In genomic region chr10:72274213-72274729, GRCh38 we compare ENCODE assay signal across 8 cellular contexts. TPM values are rescaled to one million over a fixed set of nuclear protein-coding genes. Genes with fewer than 3 reads are reported as not detected.
A peak's percentile ranks its signal among the peaks of the same experiment; 100 is the strongest.
DNase-seq lines count a peak whose midpoint lies in the region; ATAC-seq and TF ChIP-seq lines count a peak whose summit lies in the region.

No MANE protein-coding gene starts in this region.

- peak overlapping the region; percentile 98 for H3K4me3 Mint-ChIP-seq in activated B cell treated with CpG ODN at 0.5 μM for 24 hours

- intact Hi-C loops in activated B cell treated with CpG ODN at 0.5 μM for 24 hours (cut with micrococcal nuclease): no loop called here
- intact Hi-C loops in left cardiac atrium (cut with DNase I): loop anchor here (5.0 to 10.0 kb wide), 3 partner anchors 43 to 57 kb away; partner anchors contain the start of genes ANAPC16 (in 1 of the 2) and ASCC1 (in 1 of the 2)
- intact Hi-C loops in gastrocnemius medialis (cut with DNase I; ENCODE audit: low total_unique reads): no loop called here

- peaks cover 13% of the 10 kb centered on the region in 2 donors for H3K4me1 ChIP-seq in gastrocnemius medialis

- POLR2A ChIA-PET in activated B cell treated with CpG ODN at 0.5 μM for 24 hours (lab: Charles Lee): interaction anchor here (0.6 to 13.6 kb wide), 29 partner anchors 8 to 378 kb away, joined by 3 to 967 read pairs (median 6); partner anchors contain the start of genes ANAPC16, ASCC1 and SPOCK2

- peak overlapping the region; percentile 89 to 99 (median 96) for H3K4me3 ChIP-seq in gastrocnemius medialis

- peak overlapping the region; percentile 94 for H3K27ac Mint-ChIP-seq in activated B cell treated with CpG ODN at 0.5 μM for 24 hours

- no peaks in the 10 kb centered on the region for H3K9me3 ChIP-seq in gastrocnemius medialis

- peaks cover 5 to 22% of the 10 kb centered on the region in 2 donors for H3K36me3 ChIP-seq in gastrocnemius medialis

- peaks cover 32% of the 10 kb centered on the region for H3K36me3 Mint-ChIP-seq in activated B cell treated with CpG ODN at 0.5 μM for 24 hours (ENCODE audit: low read depth)

- peaks cover 40% of the 10 kb centered on the region for H3K4me1 Mint-ChIP-seq in activated B cell treated with CpG ODN at 0.5 μM for 24 hours

- no peak for TF ChIP-seq POLR2A in gastrocnemius medialis (IDR thresholded peaks at IDR 0.05)

- in situ Hi-C loops in gastrocnemius medialis (cut with MboI; ENCODE audit: low sequenced_read_pairs in 4 of 4): loop anchor here in 1 of 4 donors (10.0 kb wide), 1 partner anchor 49 kb away; no protein-coding TSS in a partner anchor

- TF ChIP-seq CTCF in 22Rv1 (IDR thresholded peaks at IDR 0.05) (no peak), activated B cell treated with CpG ODN at 0.5 μM for 24 hours (IDR thresholded peaks at IDR 0.05) (no peak), gastrocnemius medialis (IDR thresholded peaks at IDR 0.05 in 4 of 5, conservative IDR thresholded peaks at IDR 0.05 in 1 of 5) (no peak)

- H3K9me3 Mint-ChIP-seq in activated B cell treated with CpG ODN at 0.5 μM for 24 hours: no peaks in the 10 kb centered on the region

- CTCF ChIA-PET in activated B cell treated with CpG ODN at 0.5 μM for 24 hours (lab: Charles Lee): interaction anchor here (0.9 to 9.4 kb wide), 20 partner anchors 11 to 226 kb away, joined by 3 to 131 read pairs (median 6); partner anchors contain the start of genes ANAPC16 and ASCC1

- H3K27me3 Mint-ChIP-seq in activated B cell treated with CpG ODN at 0.5 μM for 24 hours: no peaks in the 10 kb centered on the region

- peak; percentile 4 for ATAC-seq in GM21528 (IDR thresholded peaks at IDR 0.05; ENCODE audit: low FRiP score, unreplicated experiment)
- no peak for ATAC-seq in activated B cell treated with CpG ODN at 0.5 μM for 24 hours (ENCODE audit: low read depth)
- ATAC-seq in left cardiac atrium: peak; percentile 1 to 7
- peak in 1 of 2 donors; percentile 0 for ATAC-seq in gastrocnemius medialis

- DNase-seq in activated B cell treated with CpG ODN at 0.5 μM for 24 hours: no peak
- peak; percentile 54 for DNase-seq in left cardiac atrium
- peak in 1 of 2 donors; percentile 37 for DNase-seq in gastrocnemius medialis
- no peak for DNase-seq in retina
- DNase-seq in Kasumi-1 (lab: John Stamatoyannopoulos, UW): no peak
- DNase-seq in COLO829 (ENCODE audit: low spot score): no peak

- H3K27me3 ChIP-seq in gastrocnemius medialis: no peaks in the 10 kb centered on the region

- H3K27ac ChIP-seq in 22Rv1 (peak overlapping the region; percentile 97), gastrocnemius medialis (peak overlapping the region; percentile 97 to 100 (median 99))

RNA-seq across cellular contexts. Expression of gene DDIT4, which starts 0.5 kb away (rescaled TPM):
- total RNA-seq in activated B cell treated with CpG ODN at 0.5 μM for 24 hours (175 and 180 TPM in 2 replicates), left cardiac atrium (100 to 1,000 TPM in 1 of 2 donors, 10 to 100 TPM in 1; 88.8 to 112 TPM), gastrocnemius medialis (100 to 1,000 TPM; 296 to 667 (median 319) TPM)

RNA-seq across cellular contexts. Expression of gene ASCC1, which starts 58.2 kb away (rescaled TPM):
- 42.6 and 42.9 TPM in 2 replicates for total RNA-seq in activated B cell treated with CpG ODN at 0.5 μM for 24 hours
- total RNA-seq in left cardiac atrium: 10 to 100 TPM; 25.2 to 28.1 TPM
- total RNA-seq in gastrocnemius medialis: 10 to 100 TPM; 26.1 to 31.1 (median 29.6) TPM

RNA-seq across cellular contexts. Expression of gene ANAPC16, which starts 58.5 kb away (rescaled TPM):
- 128 and 137 TPM in 2 replicates for total RNA-seq in activated B cell treated with CpG ODN at 0.5 μM for 24 hours
- total RNA-seq in left cardiac atrium: 100 to 1,000 TPM; 155 to 168 TPM
- total RNA-seq in gastrocnemius medialis: 100 to 1,000 TPM in 2 of 4 donors, 10 to 100 TPM in 2; 70.9 to 168 (median 105) TPM

Comparison
In these comparisons a context has a peak if more than half of its experiments do, and no peak if none do; other contexts are left out.
1. intact Hi-C loops: an anchor here in left cardiac atrium (5.0 to 10.0 kb wide); none called in activated B cell treated with CpG ODN at 0.5 μM for 24 hours and gastrocnemius medialis.